Comparison of ENCODE assay signal across 33 cellular contexts in genomic region chr12:108187831-108188230, GRCh38. TPM values are rescaled to one million over a fixed set of nuclear protein-coding genes. Genes with fewer than 3 reads are reported as not detected.
"Had no signal": no experiment of that assay in that cellular context is flagged by ENCODE, and none has a peak within 500 bp of the region (broad histone marks: within the 10 kb centered on the region; RNA-seq: fewer than 3 reads in every experiment).

No MANE protein-coding gene starts in this region.

- H3K4me3 ChIP-seq: body of pancreas, SK-N-MC had no signal

- H3K27ac Mint-ChIP-seq: activated B cell treated with CpG ODN at 0.5 μM for 24 hours; activated CD4-positive, alpha-beta T cell treated with anti-CD3 and anti-CD28 coated beads, Interleukin-2, amount 10 ng/mL, durations not matched to agents 24 days and 14 days; activated CD8-positive, alpha-beta memory T cell treated with anti-CD3 and anti-CD28 coated beads, Interleukin-2, amount 10 ng/mL, durations not matched to agents 7 days and 5 days; activated naive CD4-positive, alpha-beta T cell treated with anti-CD3 and anti-CD28 coated beads, Interleukin-2, amount 50 U/mL, for 24 hours; activated T-cell treated with anti-CD3 and anti-CD28 coated beads, Interleukin-2, amount 50 U/mL, for 24 hours; activated T-helper 1 cell treated with anti-CD3 and anti-CD28 coated beads, Interleukin-12 subunit alpha, Interleukin-12 subunit beta, Interleukin-2, Interleukin-4 antibody, amounts not matched to agents 30 ng/mL and 10 ng/mL and 1 ng/mL, durations not matched to agents 14 hours and 24 hours and 36 hours; T-helper 17 cell had no signal

- H3K27me3 Mint-ChIP-seq: activated CD4-positive, alpha-beta T cell treated with anti-CD3 and anti-CD28 coated beads, Interleukin-2, amount 10 ng/mL, durations not matched to agents 24 days and 14 days had no signal

- H3K27ac ChIP-seq: body of pancreas, SK-N-MC had no signal

- H3K4me1 Mint-ChIP-seq: activated CD4-positive, alpha-beta T cell treated with anti-CD3 and anti-CD28 coated beads, Interleukin-2, amount 10 ng/mL, durations not matched to agents 24 days and 14 days; activated CD8-positive, alpha-beta memory T cell treated with anti-CD3 and anti-CD28 coated beads, Interleukin-2, amount 10 ng/mL, durations not matched to agents 7 days and 5 days; activated naive CD4-positive, alpha-beta T cell treated with anti-CD3 and anti-CD28 coated beads, Interleukin-2, amount 50 U/mL, for 24 hours had no signal

- H3K4me3 Mint-ChIP-seq: activated B cell treated with CpG ODN at 0.5 μM for 24 hours; activated CD4-positive, alpha-beta T cell treated with anti-CD3 and anti-CD28 coated beads, Interleukin-2, amount 10 ng/mL, durations not matched to agents 24 days and 14 days; activated CD8-positive, alpha-beta memory T cell treated with anti-CD3 and anti-CD28 coated beads, Interleukin-2, amount 10 ng/mL, durations not matched to agents 7 days and 5 days; activated naive CD4-positive, alpha-beta T cell treated with anti-CD3 and anti-CD28 coated beads, Interleukin-2, amount 50 U/mL, for 24 hours; activated T-cell treated with anti-CD3 and anti-CD28 coated beads, Interleukin-2, amount 50 U/mL, for 24 hours; activated T-helper 1 cell treated with anti-CD3 and anti-CD28 coated beads, Interleukin-12 subunit alpha, Interleukin-12 subunit beta, Interleukin-2, Interleukin-4 antibody, amounts not matched to agents 30 ng/mL and 10 ng/mL and 1 ng/mL, durations not matched to agents 14 hours and 24 hours and 36 hours; T-helper 17 cell had no signal

- H3K9me3 ChIP-seq: body of pancreas had no signal

- DNase-seq: activated B cell treated with CpG ODN at 0.5 μM for 24 hours; activated CD4-positive, alpha-beta T cell treated with anti-CD3 and anti-CD28 coated beads for 1 hour; activated CD4-positive, alpha-beta T cell treated with anti-CD3 and anti-CD28 coated beads, Interleukin-2, amount 10 ng/mL, durations not matched to agents 24 days and 14 days; activated CD4-positive, alpha-beta T cell treated with anti-CD3 and anti-CD28 coated beads, Interleukin-2, amount 50 U/mL, for 48 hours; activated CD8-positive, alpha-beta memory T cell treated with anti-CD3 and anti-CD28 coated beads, Interleukin-2, amount 10 ng/mL, durations not matched to agents 7 days and 5 days; activated effector memory CD4-positive, alpha-beta T cell treated with Interleukin-2 at 50 U/mL for 16 hours; activated naive CD4-positive, alpha-beta T cell; activated T-cell treated with anti-CD3 and anti-CD28 coated beads, Interleukin-2, amount 50 U/mL, for 24 hours; aorta; body of pancreas; central memory CD4-positive, alpha-beta T cell; KG1; NCI-H1092; NCI-H1417; NCI-H187; NCI-H2081; NCI-H2227 treated with DMSO at 0.1 percent for 48 hours; NCI-H69; NK-92 treated with Interleukin-12 subunit alpha and Interleukin-12 subunit beta, amount 100 ng/mL, for 24 hours; OCI-M1; RPMI8226; SW 1271; T-helper 17 cell; T-helper 9 cell had no signal

- H3K4me1 ChIP-seq: body of pancreas had no signal

- H3K27me3 ChIP-seq: body of pancreas had no signal

- FAIRE-seq: bronchial epithelial cell, colon had no signal

- H3K9me3 Mint-ChIP-seq: activated B cell treated with CpG ODN at 0.5 μM for 24 hours; activated CD4-positive, alpha-beta T cell treated with anti-CD3 and anti-CD28 coated beads, Interleukin-2, amount 10 ng/mL, durations not matched to agents 24 days and 14 days; activated naive CD4-positive, alpha-beta T cell treated with anti-CD3 and anti-CD28 coated beads, Interleukin-2, amount 50 U/mL, for 24 hours; activated T-cell treated with anti-CD3 and anti-CD28 coated beads, Interleukin-2, amount 50 U/mL, for 24 hours; activated T-helper 1 cell treated with anti-CD3 and anti-CD28 coated beads, Interleukin-12 subunit alpha, Interleukin-12 subunit beta, Interleukin-2, Interleukin-4 antibody, amounts not matched to agents 30 ng/mL and 10 ng/mL and 1 ng/mL, durations not matched to agents 14 hours and 24 hours and 36 hours had no signal

- H3K36me3 Mint-ChIP-seq: activated CD8-positive, alpha-beta memory T cell treated with anti-CD3 and anti-CD28 coated beads, Interleukin-2, amount 10 ng/mL, durations not matched to agents 7 days and 5 days; activated naive CD4-positive, alpha-beta T cell treated with anti-CD3 and anti-CD28 coated beads, Interleukin-2, amount 50 U/mL, for 24 hours had no signal

- ATAC-seq: activated CD8-positive, alpha-beta memory T cell treated with anti-CD3 and anti-CD28 coated beads, Interleukin-2, amount 10 ng/mL, durations not matched to agents 7 days and 5 days; body of pancreas; Panc1; Right ventricle myocardium inferior; T-helper 17 cell had no signal

RNA-seq across cellular contexts. Expression of gene WSCD2, which starts 58.7 kb away (rescaled TPM):
- total RNA-seq: activated CD4-positive, alpha-beta T cell treated with anti-CD3 and anti-CD28 coated beads, Interleukin-2, amount 10 ng/mL, durations not matched to agents 24 days and 14 days; activated CD8-positive, alpha-beta memory T cell treated with anti-CD3 and anti-CD28 coated beads, Interleukin-2, amount 10 ng/mL, durations not matched to agents 7 days and 5 days; activated T-helper 1 cell treated with anti-CD3 and anti-CD28 coated beads, Interleukin-12 subunit alpha, Interleukin-12 subunit beta, Interleukin-2, Interleukin-4 antibody, amounts not matched to agents 30 ng/mL and 10 ng/mL and 1 ng/mL, durations not matched to agents 14 hours and 24 hours and 36 hours; bronchial epithelial cell; MCF 10A; NCI-H460 had no signal
